Comparison of ENCODE assay signal across 11 cellular contexts in genomic region chr11:2868604-2869526, GRCh38. TPM values are rescaled to one million over a fixed set of nuclear protein-coding genes. Genes with fewer than 3 reads are reported as not detected.
DNase-seq lines count a peak whose midpoint lies in the region; ATAC-seq and TF ChIP-seq lines count a peak whose summit lies in the region.
"Had no signal": no experiment of that assay in that cellular context is flagged by ENCODE, and none has a peak within 500 bp of the region (broad histone marks: within the 10 kb centered on the region; RNA-seq: fewer than 3 reads in every experiment).

No MANE protein-coding gene starts in this region.

- no peak for DNase-seq in activated T-cell treated with anti-CD3 and anti-CD28 coated beads, Interleukin-2, amount 50 U/mL, for 4 hours
- no peak for DNase-seq in activated T-cell treated with anti-CD3 and anti-CD28 coated beads for 4 hours
- DNase-seq in choroid plexus epithelial cell (ENCODE audit: low read depth), result no peak
- no peak for DNase-seq in ovary
- DNase-seq in kidney tubule cell (ENCODE audit: low spot score), result no peak
- DNase-seq in dedifferentiated amniotic fluid mesenchymal stem cell (ENCODE audit: extremely low spot score), result no peak
- DNase-seq: stimulated activated CD4-positive, alpha-beta T cell treated with anti-CD3 and anti-CD28 coated beads, Interleukin-15, amount 100 ng/mL, for 24 hours; stimulated activated naive CD4-positive, alpha-beta T cell treated with Interleukin-2 at 50 U/mL for 16 hours had no signal

- H3K27me3 ChIP-seq in subcutaneous abdominal adipose tissue (ENCODE audit: control insufficient read depth in 5 of 5, insufficient read depth in 4 of 5, low read length in 5 of 5) (peaks cover 10 to 24% (median 19%) of the 10 kb centered on the region in 5 donors), ovary (no peaks in the 10 kb centered on the region)

- WGBS in mesodermal cell (ENCODE audit: insufficient coverage in 2 of 2), 2 experiments, result 12 to 17% methylated on average over 47 to 48 of the region's 51 CpGs
- 16 to 32% (median 18%) methylated on average over 43 to 51 of the region's 51 CpGs for WGBS in ovary, 3 donors

- no peak for TF ChIP-seq EP300 in ovary (IDR thresholded peaks at IDR 0.05)

- H3K4me3 Mint-ChIP-seq in activated T-cell treated with anti-CD3 and anti-CD28 coated beads, Interleukin-2, amount 50 U/mL, for 4 hours, result peak overlapping the region; percentile 13

- H3K27ac ChIP-seq in mesodermal cell (ENCODE audit: low read depth, low read length, severe bottlenecking), result no peak overlapping the region
- no peak overlapping the region for H3K27ac ChIP-seq in subcutaneous abdominal adipose tissue (ENCODE audit: low read depth, low read length)
- H3K27ac ChIP-seq in ovary, result no peak overlapping the region

- H3K4me3 ChIP-seq in choroid plexus epithelial cell (ENCODE audit: low read depth, low read length), result peak overlapping the region; percentile 22
- H3K4me3 ChIP-seq in mesodermal cell (ENCODE audit: extremely low read depth, insufficient read depth, low read length, poor library complexity, severe bottlenecking), result peak overlapping the region; percentile 1
- H3K4me3 ChIP-seq in subcutaneous abdominal adipose tissue (ENCODE audit: low read depth in 1 of 5, low read length in 5 of 5), result peak overlapping the region in 3 of 5 donors; percentile 45 to 51 (median 49)
- H3K4me3 ChIP-seq in ovary, result no peak overlapping the region

- H3K27me3 Mint-ChIP-seq in activated T-cell treated with anti-CD3 and anti-CD28 coated beads, Interleukin-2, amount 50 U/mL, for 4 hours (ENCODE audit: low read depth), result peaks cover 61% of the 10 kb centered on the region

- H3K9me3 ChIP-seq in mesodermal cell (ENCODE audit: control insufficient read depth, low read length) (peaks cover 10% of the 10 kb centered on the region), subcutaneous abdominal adipose tissue (ENCODE audit: control insufficient read depth in 5 of 5, low read length in 5 of 5) (no peaks in the 10 kb centered on the region), ovary (no peaks in the 10 kb centered on the region)

- peaks cover 2% of the 10 kb centered on the region for H3K4me1 Mint-ChIP-seq in activated T-cell treated with anti-CD3 and anti-CD28 coated beads, Interleukin-2, amount 50 U/mL, for 4 hours (ENCODE audit: low read depth)

- TF ChIP-seq POLR2A in ovary (IDR thresholded peaks at IDR 0.05), result no peak

- H3K36me3 ChIP-seq in mesodermal cell (ENCODE audit: control insufficient read depth, insufficient read depth, low read length), result no peaks in the 10 kb centered on the region
- H3K36me3 ChIP-seq in subcutaneous abdominal adipose tissue (ENCODE audit: control insufficient read depth in 5 of 5, insufficient read depth in 5 of 5, low read length in 5 of 5), result no peaks in the 10 kb centered on the region
- no peaks in the 10 kb centered on the region for H3K36me3 ChIP-seq in ovary

- H3K9ac ChIP-seq in subcutaneous abdominal adipose tissue (ENCODE audit: low read length in 5 of 5), result no peak overlapping the region

- no peak for TF ChIP-seq CTCF in choroid plexus epithelial cell (conservative IDR thresholded peaks at IDR 0.05; ENCODE audit: low read depth, low read length)
- no peak for TF ChIP-seq CTCF in ovary (IDR thresholded peaks at IDR 0.05)

- no peak for ATAC-seq in activated T-cell treated with anti-CD3 and anti-CD28 coated beads, Interleukin-2, amount 50 U/mL, for 4 hours
- ATAC-seq: SK-N-SH treated with all-trans-retinoic acid at 6 μM for 48 hours had no signal

- no peaks in the 10 kb centered on the region for H3K9me3 Mint-ChIP-seq in activated T-cell treated with anti-CD3 and anti-CD28 coated beads, Interleukin-2, amount 50 U/mL, for 4 hours

- intact Hi-C loops in ovary (cut with DNase I), result no loop called here

- H3K4me1 ChIP-seq in mesodermal cell (ENCODE audit: control insufficient read depth, insufficient read depth, low read length, poor library complexity, severe bottlenecking) (peaks cover 11% of the 10 kb centered on the region), subcutaneous abdominal adipose tissue (ENCODE audit: control insufficient read depth in 5 of 5, insufficient read depth in 5 of 5, low read length in 5 of 5) (peaks cover 0 to 33% (median 29%) of the 10 kb centered on the region in 5 donors), ovary (ENCODE audit: insufficient read depth) (no peaks in the 10 kb centered on the region)

- no peaks in the 10 kb centered on the region for H3K36me3 Mint-ChIP-seq in activated T-cell treated with anti-CD3 and anti-CD28 coated beads, Interleukin-2, amount 50 U/mL, for 4 hours (ENCODE audit: insufficient read depth)

RNA-seq across cellular contexts. Expression of gene CDKN1C, which starts 16.7 kb away (rescaled TPM):
- 1 to 10 TPM in 1 of 3 donors, under 1 TPM in 2; 0.71 to 1.0 (median 0.76) TPM for total RNA-seq in activated T-cell treated with anti-CD3 and anti-CD28 coated beads, Interleukin-2, amount 50 U/mL, for 4 hours
- polyA plus RNA-seq in mesodermal cell (2013, experiment 1 of 2), result 126 TPM
- polyA plus RNA-seq in mesodermal cell (2013, experiment 2 of 2), result 129 TPM
- total RNA-seq in ovary, result 100 to 1,000 TPM; 158 to 363 (median 236) TPM
- polyA plus RNA-seq in ovary, result 100 to 1,000 TPM in 1 of 2 donors, 10 to 100 TPM in 1; 72.3 to 142 TPM

Comparison
In these comparisons a context has a peak if more than half of its experiments do, and no peak if none do; other contexts are left out.
1. RNA of gene CDKN1C, which starts 16.7 kb away (total RNA-seq): 158 to 363 TPM in ovary; 0.71 to 1.0 TPM in activated T-cell treated with anti-CD3 and anti-CD28 coated beads, Interleukin-2, amount 50 U/mL, for 4 hours; every median in the first group is over 10 times any median in the second.